ENCODE assay signal across 1 cellular context in genomic region chr15:47717036-47717611, GRCh38.
TF ChIP-seq lines count a peak whose summit lies in the region.

TSS of gene SEMA6D (plus strand) at chr15:47717505. CDS start at chr15:47759799, 42,294 bp downstream.

TF ChIP-seq in SK-N-SH, 30 proteins besides CTCF, POLR2A, EP300 and RAD21 (continued from another document):
- TF ChIP-seq REST (IDR thresholded peaks at IDR 0.05; ENCODE audit: low read depth, low read length) = no peak
- TF ChIP-seq POLR2AphosphoS5 (IDR thresholded peaks at IDR 0.05; ENCODE audit: low read depth, low read length) = no peak
- no peak for TF ChIP-seq ZBTB33 (IDR thresholded peaks at IDR 0.05; ENCODE audit: borderline replicate concordance, low read depth)
- TF ChIP-seq MEF2A (IDR thresholded peaks at IDR 0.05; ENCODE audit: borderline replicate concordance, low read depth) = no peak
- TF ChIP-seq RCOR1 (IDR thresholded peaks at IDR 0.05; ENCODE audit: low read length) = no peak
- no peak for TF ChIP-seq TCF12 (IDR thresholded peaks at IDR 0.05)
- TF ChIP-seq SMC3 (IDR thresholded peaks at IDR 0.05; ENCODE audit: low read depth, low read length) = peak; percentile 36; the same call in 1 of the 2 replicates
- TF ChIP-seq MXI1 (IDR thresholded peaks at IDR 0.05; ENCODE audit: low read depth, low read length) = 0 out of 2 replicates have a peak, but pooled peaks have one; percentile 50
- TF ChIP-seq TEAD4 (IDR thresholded peaks at IDR 0.05; ENCODE audit: borderline replicate concordance, insufficient read depth) = no peak
- no peak for TF ChIP-seq YY1 (IDR thresholded peaks at IDR 0.05; ENCODE audit: low read depth)
- no peak for TF ChIP-seq PBX3 (IDR thresholded peaks at IDR 0.05)
- TF ChIP-seq FOSL2 (IDR thresholded peaks at IDR 0.05; ENCODE audit: borderline replicate concordance, low read depth) = no peak
- no peak for TF ChIP-seq NRF1 (IDR thresholded peaks at IDR 0.05; ENCODE audit: low read depth, low read length)
